Comparison of ENCODE assay signal across 8 cellular contexts in the genomic region with DNA sequence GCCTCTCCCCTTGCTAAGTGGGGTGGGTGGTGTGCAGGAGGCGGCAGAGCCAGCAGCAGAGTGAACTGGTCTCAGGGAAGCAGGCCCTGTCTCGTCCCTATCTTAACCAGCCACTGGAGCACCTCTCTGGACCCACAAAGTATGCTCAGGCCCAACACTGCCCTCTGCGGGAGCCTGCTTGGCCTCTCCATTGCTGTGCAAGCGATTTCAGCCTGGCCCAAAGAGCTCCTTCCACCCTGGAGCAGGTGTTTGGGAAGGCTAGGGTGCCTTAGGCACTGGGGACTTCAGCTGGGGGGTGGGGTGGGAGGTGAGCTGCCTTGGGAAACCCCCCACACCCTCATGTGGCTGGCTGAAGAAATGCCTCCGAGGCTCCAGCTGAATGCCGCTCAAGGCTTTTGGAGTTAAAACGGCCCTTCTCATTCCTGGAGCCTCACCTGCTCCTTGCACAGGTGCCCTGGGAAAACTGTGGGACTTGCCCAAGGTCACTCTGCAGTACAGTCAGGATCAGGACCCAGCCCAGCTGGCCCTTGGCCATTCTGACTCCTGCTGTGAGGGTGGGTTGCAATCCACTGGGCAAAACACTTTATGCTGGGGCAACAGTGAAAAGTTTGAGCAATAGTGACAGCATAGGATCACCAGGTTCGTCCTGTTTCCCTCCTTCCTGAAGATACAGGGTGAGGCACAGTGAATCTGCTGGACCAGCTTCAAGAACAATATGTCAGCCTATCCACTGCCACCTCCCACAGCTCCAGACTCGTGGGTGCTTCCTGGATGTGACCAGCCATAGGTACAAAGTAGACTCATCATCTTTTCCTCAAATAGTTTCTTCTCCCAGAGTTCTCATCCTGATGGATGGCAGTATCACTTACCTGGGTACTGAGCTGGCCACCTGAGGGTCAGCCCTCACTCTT. TPM values are rescaled to one million over a fixed set of nuclear protein-coding genes. Genes with fewer than 3 reads are reported as not detected.
A peak's percentile ranks its signal among the peaks of the same experiment; 100 is the strongest.
DNase-seq lines count a peak whose midpoint lies in the region; ATAC-seq and TF ChIP-seq lines count a peak whose summit lies in the region.

No MANE protein-coding gene starts in this region.

- 37 to 50% methylated on average over 1 to 9 of the region's 9 CpGs for WGBS in transverse colon (ENCODE audit: low coverage in 1 of 2), 2 donors

- H3K9me3 ChIP-seq in transverse colon: no peaks in the 10 kb centered on the region

- DNase-seq in Daoy (ENCODE audit: low read depth) (peak; percentile 64), KBM-7 (peak; percentile 40), UCSD-AML1 (lab: John Stamatoyannopoulos, UW; ENCODE audit: unreplicated experiment) (peak; percentile 69), hepatic stellate cell (ENCODE audit: low spot score) (peak; percentile 75), transverse colon (peak; percentile 59)
- DNase-seq in stimulated activated CD4-positive, alpha-beta T cell treated with anti-CD3 and anti-CD28 coated beads, Interleukin-4, amount 100 ng/mL, for 24 hours: no peak

- no peaks in the 10 kb centered on the region for H3K27me3 ChIP-seq in transverse colon

- H3K4me1 ChIP-seq in transverse colon: no peaks in the 10 kb centered on the region

- no peak for ATAC-seq in HG02763 (IDR thresholded peaks at IDR 0.05; ENCODE audit: unreplicated experiment)
- no peak for ATAC-seq in GM19035 (IDR thresholded peaks at IDR 0.05; ENCODE audit: unreplicated experiment)

- in situ Hi-C loops in KBM-7 (cut with MboI; ENCODE audit: low pct_unique_long_range_greater_than_20kb, low sequenced_read_pairs) (no loop called here), transverse colon (cut with MboI; ENCODE audit: low pct_ligation_motif_present in 1 of 4, low pct_unique_long_range_greater_than_20kb in 1 of 4, low sequenced_read_pairs in 3 of 4) (no loop called here)

- no peak overlapping the region for H3K27ac ChIP-seq in transverse colon

- no peak overlapping the region for H3K4me3 ChIP-seq in transverse colon

- TF ChIP-seq POLR2A in transverse colon (IDR thresholded peaks at IDR 0.05): no peak

- peak; percentile 12 to 35 (median 28) for TF ChIP-seq CTCF in transverse colon (IDR thresholded peaks at IDR 0.05)

- intact Hi-C loops in transverse colon (cut with DNase I; ENCODE audit: low total_unique reads): no loop called here

- H3K36me3 ChIP-seq in transverse colon: no peaks in the 10 kb centered on the region

- no peak for TF ChIP-seq EP300 in transverse colon (IDR thresholded peaks at IDR 0.05; ENCODE audit: low read depth)

RNA-seq across cellular contexts. Expression of gene UBE2O, which starts 5.9 kb away (rescaled TPM):
- total RNA-seq in Daoy (2014; rRNA removed; shearing (Covaris generic)): 19.2 and 24.7 TPM in 2 replicates
- 10 to 100 TPM in 3 of 4 donors, 1 to 10 TPM in 1; 9.8 to 28.8 (median 15.9) TPM for total RNA-seq in transverse colon

RNA-seq across cellular contexts. Expression of gene AANAT, which starts 8.6 kb away (rescaled TPM):
- total RNA-seq in Daoy (2014; rRNA removed; shearing (Covaris generic)): not detected in 2 replicates
- total RNA-seq in transverse colon: not detected

RNA-seq across cellular contexts. Expression of gene RHBDF2, which starts 42.4 kb away (rescaled TPM):
- total RNA-seq in Daoy (2014; rRNA removed; shearing (Covaris generic)): 26.6 and 35.5 TPM in 2 replicates
- 10 to 100 TPM; 11.3 to 47.4 (median 23.2) TPM for total RNA-seq in transverse colon
